Comparison of ENCODE assay signal across 1 cellular context in the genomic region with DNA sequence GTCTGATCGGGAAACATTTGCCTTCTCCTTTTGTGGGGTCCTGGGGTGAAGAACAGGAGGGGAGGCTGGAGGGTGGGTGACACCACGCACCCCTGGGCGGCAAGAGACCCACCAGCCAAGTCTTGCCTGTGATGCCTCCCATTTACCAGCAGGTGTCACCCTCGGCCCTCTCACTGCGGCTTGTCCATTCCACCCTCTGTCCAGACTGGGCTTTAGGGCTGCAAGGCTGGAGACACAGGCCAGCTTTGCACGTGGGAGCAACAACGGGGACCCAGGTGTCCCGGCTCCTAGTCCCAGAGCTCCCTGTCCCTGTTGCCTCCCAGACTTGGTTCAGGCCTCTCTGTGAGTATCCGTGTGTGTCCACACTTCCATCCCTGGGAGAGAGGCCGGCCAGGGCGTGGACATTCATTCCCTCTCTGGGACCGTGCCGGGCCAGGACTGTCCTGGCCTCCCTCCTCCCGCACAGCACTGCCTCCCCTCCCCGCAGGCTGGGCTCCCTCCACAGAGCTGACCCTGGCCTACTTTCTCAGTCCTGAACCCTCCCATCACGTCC.
TF ChIP-seq lines count a peak whose summit lies in the region.

No MANE protein-coding gene starts in this region.

TF ChIP-seq in HEK293, 187 proteins besides CTCF, POLR2A, EP300 and RAD21 (continued from another document):
- TF ChIP-seq ZNF530 (tag by site-specific recombination; IDR thresholded peaks at IDR 0.05; ENCODE audit: low read depth) (no peak), SP3 (tag by site-specific recombination; IDR thresholded peaks at IDR 0.05) (no peak), ZNF514 (tag by site-specific recombination; IDR thresholded peaks at IDR 0.05) (no peak), KLF1 (tag by site-specific recombination; IDR thresholded peaks at IDR 0.05) (no peak), ZNF341 (tag by site-specific recombination; IDR thresholded peaks at IDR 0.05; ENCODE audit: low read depth) (peak; percentile 13; the same call in 1 of the 2 replicates), ZNF2 (tag by site-specific recombination; IDR thresholded peaks at IDR 0.05) (no peak), ZSCAN30 (tag by site-specific recombination; IDR thresholded peaks at IDR 0.05) (0 out of 2 replicates have a peak, but pooled peaks have one; percentile 35), ZNF660 (tag by site-specific recombination; IDR thresholded peaks at IDR 0.05) (no peak), GLI2 (tag by site-specific recombination; IDR thresholded peaks at IDR 0.05; ENCODE audit: borderline replicate concordance, low read depth) (no peak), ZNF121 (tag by site-specific recombination; IDR thresholded peaks at IDR 0.05) (no peak)
TF ChIP-seq in HEK293: peak in this region for 6.
